Comparison of ENCODE assay signal across 9 cellular contexts in the genomic region with DNA sequence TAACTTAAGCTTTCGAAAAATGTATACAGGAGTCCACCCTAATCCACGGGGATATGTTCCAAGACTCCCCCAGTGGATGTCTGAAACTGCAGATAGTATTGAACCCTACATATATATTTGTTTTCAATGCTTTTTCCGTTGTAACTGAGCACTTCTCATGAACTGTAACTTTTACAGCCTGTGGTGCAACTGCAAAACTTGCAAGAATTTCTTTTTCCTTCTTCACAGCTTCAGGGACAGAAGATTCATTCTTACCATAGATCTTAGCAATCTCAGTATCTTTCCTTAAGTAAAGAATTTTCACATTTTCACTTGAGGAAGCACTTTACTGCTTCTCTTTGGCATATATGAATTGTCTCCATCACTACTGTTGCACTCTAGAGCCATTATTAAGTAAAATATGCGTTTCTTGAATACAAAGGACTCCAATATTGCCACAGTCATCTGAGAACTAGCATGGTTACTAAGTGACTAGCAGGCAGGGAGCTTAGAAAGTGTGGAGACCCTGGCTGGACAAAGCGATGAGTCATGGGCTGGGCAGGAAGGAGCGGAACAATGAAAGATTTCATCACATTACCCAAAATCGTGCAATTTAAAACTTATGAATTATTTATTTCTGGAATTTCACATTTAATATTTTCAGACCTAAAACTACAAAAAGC. TPM values are rescaled to one million over a fixed set of nuclear protein-coding genes. Genes with fewer than 3 reads are reported as not detected.
DNase-seq lines count a peak whose midpoint lies in the region; ATAC-seq and TF ChIP-seq lines count a peak whose summit lies in the region.
"Had no signal": no experiment of that assay in that cellular context is flagged by ENCODE, and none has a peak within 500 bp of the region (broad histone marks: within the 10 kb centered on the region; RNA-seq: fewer than 3 reads in every experiment).

No MANE protein-coding gene starts in this region.

- peak; percentile 90 for ATAC-seq in right cardiac atrium

- H3K4me1 ChIP-seq in right cardiac atrium (ENCODE audit: control insufficient read depth, insufficient read depth, low read length) (peaks cover 7% of the 10 kb centered on the region), spleen (peaks cover 0 to 95% (median 41%) of the 10 kb centered on the region in 6 donors)

- DNase-seq in HPDE6-E6E7 (ENCODE audit: extremely low spot score) (peak; percentile 15), SW 1271 (lab: John Stamatoyannopoulos, UW) (peak; percentile 69 to 82), right cardiac atrium (peak in 2 of 3 donors; percentile 64 to 78), spleen (no peak), GM13976 (ENCODE audit: low spot score) (no peak), putamen (ENCODE audit: low spot score) (no peak), mesenteric fat pad (ENCODE audit: low spot score) (no peak)
- DNase-seq in effector CD8-positive, alpha-beta T cell (lab: John Stamatoyannopoulos, UW), result no peak

- intact Hi-C loops in right cardiac atrium (cut with DNase I) (no loop called here), spleen (cut with DNase I; ENCODE audit: low total_unique reads) (no loop called here)

- in situ Hi-C loops in GM13976 (cut with MboI; ENCODE audit: low sequenced_read_pairs, unreplicated experiment), result no loop called here

- H3K4me3 ChIP-seq in right cardiac atrium (ENCODE audit: low read length), result no peak overlapping the region
- H3K4me3 ChIP-seq in spleen, result no peak overlapping the region
- H3K4me3 ChIP-seq: pancreas had no signal

- TF ChIP-seq POLR2A in spleen (IDR thresholded peaks at IDR 0.05), result no peak

- H3K36me3 ChIP-seq in spleen, result no peaks in the 10 kb centered on the region
- H3K36me3 ChIP-seq: pancreas had no signal

- TF ChIP-seq CTCF in spleen (IDR thresholded peaks at IDR 0.05 in 8 of 11, conservative IDR thresholded peaks at IDR 0.05 in 3 of 11), result no peak
- no peak for TF ChIP-seq CTCF in GM13976 (IDR thresholded peaks at IDR 0.05; ENCODE audit: borderline replicate concordance, control extremely low read depth, extremely low read depth, insufficient read depth, missing control alignments)

- H3K27ac ChIP-seq in right cardiac atrium (ENCODE audit: low read length) (no peak overlapping the region), spleen (peak overlapping the region in 6 of 8 donors; percentile 22 to 83 (median 74))
- H3K27ac ChIP-seq: pancreas had no signal

- H3K9me3 ChIP-seq in right cardiac atrium (ENCODE audit: control insufficient read depth, low read length) (no peaks in the 10 kb centered on the region), spleen (no peaks in the 10 kb centered on the region)
- H3K9me3 ChIP-seq: pancreas had no signal

- WGBS in right cardiac atrium, result 58% methylated on average over 7 of the region's 7 CpGs
- WGBS in spleen, 5 donors, result 55 to 82% (median 68%) methylated on average over 7 of the region's 7 CpGs

- H3K27me3 ChIP-seq in right cardiac atrium (ENCODE audit: control insufficient read depth, insufficient read depth) (no peaks in the 10 kb centered on the region), spleen (replicated peaks in 1 of 7) (no peaks in the 10 kb centered on the region)
- H3K27me3 ChIP-seq: pancreas had no signal

RNA-seq across cellular contexts. Expression of gene DPYD, which starts 14.1 kb away (rescaled TPM):
- 10 to 100 TPM; 13.8 to 15.7 (median 15.4) TPM for total RNA-seq in right cardiac atrium
- 5.2 TPM for polyA plus RNA-seq in right cardiac atrium
- 100 to 1,000 TPM in 2 of 7 donors, 10 to 100 TPM in 5; 54.0 to 114 (median 97.6) TPM for total RNA-seq in spleen
- polyA plus RNA-seq in spleen, result 10 to 100 TPM in 1 of 3 donors, 1 to 10 TPM in 2; 7.3 to 12.4 (median 8.7) TPM
- 48.6 TPM for total RNA-seq in mesenteric fat pad

Comparison
In these comparisons a context has a peak if more than half of its experiments do, and no peak if none do; other contexts are left out.
1. DNase-seq: peak in HPDE6-E6E7 (single experiment), SW 1271 (2 of 2) and right cardiac atrium (2 of 3); none in spleen (single experiment), GM13976 (single experiment), putamen (single experiment), mesenteric fat pad (single experiment) and effector CD8-positive, alpha-beta T cell (single experiment).